ENCODE assay signal across 9 cellular contexts in genomic region chr7:99631311-99632109, GRCh38. TPM values are rescaled to one million over a fixed set of nuclear protein-coding genes. Genes with fewer than 3 reads are reported as not detected.
DNase-seq lines count a peak whose midpoint lies in the region; ATAC-seq, FAIRE-seq and TF ChIP-seq lines count a peak whose summit lies in the region.
"Had no signal": no experiment of that assay in that cellular context is flagged by ENCODE, and none has a peak within 500 bp of the region (broad histone marks: within the 10 kb centered on the region; RNA-seq: fewer than 3 reads in every experiment).

No MANE protein-coding gene starts in this region.

- peak; percentile 79 to 92 (median 91) for ATAC-seq in pancreas
- no peak for ATAC-seq in GM21367 (IDR thresholded peaks at IDR 0.05; ENCODE audit: unreplicated experiment)

- FAIRE-seq in pancreas (lab: Jason Lieb, UNC): no peak

- peaks cover 39% of the 10 kb centered on the region for H3K36me3 ChIP-seq in SJCRH30
- H3K36me3 ChIP-seq in pancreas: peaks cover 0 to 38% (median 19%) of the 10 kb centered on the region in 3 donors

- H3K9me3 ChIP-seq in SJCRH30 (replicated peaks): no peaks in the 10 kb centered on the region
- H3K9me3 ChIP-seq in pancreas: no peaks in the 10 kb centered on the region
- H3K9me3 ChIP-seq: Caco-2 had no signal

- H3K4me1 ChIP-seq in SJCRH30 (no peaks in the 10 kb centered on the region; the same call in 1 of the 2 replicates), pancreas (no peaks in the 10 kb centered on the region)
- H3K4me1 ChIP-seq: Caco-2 had no signal

- H3K27ac ChIP-seq in SJCRH30 (no peak overlapping the region), pancreas (no peak overlapping the region)

- intact Hi-C loops in pancreas (cut with DNase I): no loop called here

- H3K27me3 ChIP-seq in SJCRH30: no peaks in the 10 kb centered on the region
- no peaks in the 10 kb centered on the region for H3K27me3 ChIP-seq in pancreas

- 34 to 35% methylated on average over 8 of the region's 8 CpGs for WGBS in pancreas, 2 donors

- DNase-seq in activated CD4-positive, alpha-beta T cell treated with anti-CD3 and anti-CD28 coated beads for 48 hours: peak; percentile 70
- DNase-seq in activated CD4-positive, alpha-beta T cell treated with anti-CD3 and anti-CD28 coated beads, Interleukin-2, amount 50 U/mL, for 4 hours: no peak
- DNase-seq in SJCRH30: peak; percentile 32 to 44
- DNase-seq in epithelial cell of esophagus (ENCODE audit: low read depth): peak; percentile 88
- peak in 2 of 6 donors; percentile 21 to 46 for DNase-seq in pancreas
- no peak for DNase-seq in NCI-H1930 (lab: John Stamatoyannopoulos, UW)
- no peak for DNase-seq in RPMI8226

- TF ChIP-seq CTCF in epithelial cell of esophagus (IDR thresholded peaks at IDR 0.05; ENCODE audit: insufficient read depth, low read depth, low read length, missing control alignments): peak; percentile 56
- TF ChIP-seq CTCF in pancreas (IDR thresholded peaks at IDR 0.05): peak in 2 of 4 donors; percentile 8 to 13

- H3K4me3 ChIP-seq in SJCRH30: no peak overlapping the region
- H3K4me3 ChIP-seq in epithelial cell of esophagus (ENCODE audit: low read length): no peak overlapping the region
- H3K4me3 ChIP-seq in pancreas: no peak overlapping the region

RNA-seq across cellular contexts. Expression of gene ZSCAN25, which starts 14.8 kb away (rescaled TPM):
- 21.2 and 22.0 TPM in 2 replicates for total RNA-seq in SJCRH30 (2014; rRNA removed; shearing (Covaris generic))
- 10 to 100 TPM in 1 of 6 donors, 1 to 10 TPM in 5; 7.4 to 12.8 (median 8.2) TPM for total RNA-seq in pancreas
- 1 to 10 TPM; 4.7 to 5.8 TPM for polyA plus RNA-seq in pancreas

RNA-seq across cellular contexts. Expression of gene TMEM225B, which starts 33.4 kb away (rescaled TPM):
- total RNA-seq in SJCRH30 (2014; rRNA removed; shearing (Covaris generic)): 0.32 and 0.61 TPM in 2 replicates
- total RNA-seq in pancreas: 1 to 10 TPM in 1 of 6 donors, under 1 TPM in 5; 0.16 to 1.1 (median 0.48) TPM
- 1 to 10 TPM; 1.2 to 1.5 TPM for polyA plus RNA-seq in pancreas

RNA-seq across cellular contexts. Expression of gene CYP3A5, which starts 48.3 kb away (rescaled TPM):
- total RNA-seq in SJCRH30 (2014; rRNA removed; shearing (Covaris generic)): 0.36 TPM in 1 of 2 replicates, not detected in the other
- total RNA-seq in pancreas: 100 to 1,000 TPM in 1 of 6 donors, 10 to 100 TPM in 4, 1 to 10 TPM in 1; 10.0 to 129 (median 28.1) TPM
- polyA plus RNA-seq in pancreas: 100 to 1,000 TPM; 108 to 219 TPM

Comparison
In these comparisons a context has a peak if more than half of its experiments do, and no peak if none do; other contexts are left out.
1. DNase-seq: peak in activated CD4-positive, alpha-beta T cell treated with anti-CD3 and anti-CD28 coated beads for 48 hours (single experiment), SJCRH30 (2 of 2) and epithelial cell of esophagus (single experiment); none in activated CD4-positive, alpha-beta T cell treated with anti-CD3 and anti-CD28 coated beads, Interleukin-2, amount 50 U/mL, for 4 hours (0 of 2), NCI-H1930 (0 of 2) and RPMI8226 (single experiment).